22 cellular contexts compared by ENCODE assay signal in the genomic region with DNA sequence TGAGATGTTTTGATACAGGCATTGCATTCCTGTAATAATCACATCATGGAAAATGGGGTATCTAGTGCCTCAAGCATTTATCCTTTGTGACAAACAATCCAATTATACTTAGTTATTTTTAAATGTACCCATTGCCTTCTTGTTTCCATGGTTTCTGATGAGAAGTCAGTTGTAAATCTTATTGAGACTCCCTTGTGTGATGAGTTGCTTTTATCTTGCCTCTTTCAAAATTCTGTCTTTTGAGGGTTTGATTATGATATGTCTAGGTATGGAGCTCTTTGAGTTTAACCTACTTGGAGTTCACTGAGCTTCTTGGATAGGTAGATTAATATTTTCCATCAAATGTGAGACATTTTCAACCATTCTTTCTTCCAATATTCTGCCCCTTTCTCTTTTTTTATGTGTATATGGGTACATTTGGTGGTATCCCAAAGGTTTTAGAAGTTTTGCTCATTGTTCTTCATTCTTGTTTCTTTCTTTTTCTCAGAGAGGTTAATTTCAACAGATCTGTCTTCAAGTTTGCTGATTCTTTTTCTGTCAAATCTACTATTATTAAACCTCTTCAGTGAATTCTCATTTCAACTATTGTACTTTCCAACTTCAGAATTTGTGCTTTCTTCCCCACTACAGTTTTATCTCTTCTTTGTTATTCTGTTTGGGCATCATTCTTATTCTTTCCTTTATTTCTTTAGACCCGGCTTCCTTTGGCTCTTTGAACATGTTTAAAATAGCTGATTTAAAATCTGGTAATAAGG. TPM values are rescaled to one million over a fixed set of nuclear protein-coding genes. Genes with fewer than 3 reads are reported as not detected.
A peak's percentile ranks its signal among the peaks of the same experiment; 100 is the strongest.
DNase-seq lines count a peak whose midpoint lies in the region; FAIRE-seq and TF ChIP-seq lines count a peak whose summit lies in the region.
"Had no signal": no experiment of that assay in that cellular context is flagged by ENCODE, and none has a peak within 500 bp of the region (broad histone marks: within the 10 kb centered on the region; RNA-seq: fewer than 3 reads in every experiment).

No MANE protein-coding gene starts in this region.

- intact Hi-C loops in head of caudate nucleus (cut with DNase I), result no loop called here

- no peaks in the 10 kb centered on the region for H3K27me3 ChIP-seq in astrocyte (ENCODE audit: insufficient read depth, low read length)
- no peaks in the 10 kb centered on the region for H3K27me3 ChIP-seq in CD8-positive, alpha-beta memory T cell (ENCODE audit: insufficient read depth, low read length, poor library complexity, severe bottlenecking)
- H3K27me3 ChIP-seq: BE2C had no signal

- FAIRE-seq in astrocyte (lab: Jason Lieb, UNC), result peak; percentile 54
- FAIRE-seq: D721Med, GM12892 had no signal

- H2AFZ ChIP-seq in astrocyte (ENCODE audit: low read depth, low read length), result no peak overlapping the region

- no peaks in the 10 kb centered on the region for H3K4me1 ChIP-seq in HEK293 (ENCODE audit: control insufficient read depth, insufficient read depth, low read length)
- H3K4me1 ChIP-seq in astrocyte (ENCODE audit: insufficient read depth, low read length), result no peaks in the 10 kb centered on the region
- no peaks in the 10 kb centered on the region for H3K4me1 ChIP-seq in CD8-positive, alpha-beta memory T cell (ENCODE audit: insufficient read depth, low read length)
- H3K4me1 ChIP-seq: BE2C, Caco-2 had no signal

- H3K4me3 Mint-ChIP-seq in astrocyte (ENCODE audit: unreplicated experiment) (no peak overlapping the region), mesothelial cell of epicardium (no peak overlapping the region)
- H3K4me3 Mint-ChIP-seq in CD8-positive, alpha-beta memory T cell, result no peak overlapping the region
- H3K4me3 Mint-ChIP-seq: CD4-positive, CD25-positive, alpha-beta regulatory T cell had no signal

- no peak overlapping the region for H3K9ac ChIP-seq in astrocyte (ENCODE audit: low read length)

- DNase-seq in NCI-H2171 treated with DMSO at 0.1 percent for 48 hours (lab: John Stamatoyannopoulos, UW) (peak; percentile 19), NCI-H2171 (lab: John Stamatoyannopoulos, UW) (no peak), AG20443 (ENCODE audit: low spot score) (peak; percentile 4), astrocyte (ENCODE audit: low read depth) (no peak), mesothelial cell of epicardium (ENCODE audit: low spot score in 2 of 2, unreplicated experiment in 2 of 2) (no peak), head of caudate nucleus (no peak)
- DNase-seq in CD8-positive, alpha-beta memory T cell, result no peak
- DNase-seq: 8988T; BE2C; C1 segment of cervical spinal cord; Caco-2; CD4-positive, CD25-positive, alpha-beta regulatory T cell; GDM1; GOT3; H7; IMR-90; KBM-7 had no signal

- TF ChIP-seq CTCF in HEK293 (tag by site-specific recombination; IDR thresholded peaks at IDR 0.05), result no peak
- TF ChIP-seq CTCF in astrocyte (IDR thresholded peaks at IDR 0.05; ENCODE audit: insufficient read depth, low read depth, low read length), result no peak
- TF ChIP-seq CTCF in mesothelial cell of epicardium (IDR thresholded peaks at IDR 0.05; ENCODE audit: unreplicated experiment), result no peak

- H3K36me3 ChIP-seq in HEK293 (ENCODE audit: control insufficient read depth in 2 of 2, insufficient read depth in 1 of 2, low read length in 2 of 2) (peaks cover 0 to 39% of the 10 kb centered on the region in 2 experiments; a peak in 2 of 3 replicates), astrocyte (ENCODE audit: insufficient read depth, low read length) (peaks cover 5% of the 10 kb centered on the region)
- peaks cover 6% of the 10 kb centered on the region for H3K36me3 ChIP-seq in CD8-positive, alpha-beta memory T cell (ENCODE audit: insufficient read depth, low read length)

- H3K27ac Mint-ChIP-seq in astrocyte (ENCODE audit: unreplicated experiment), result no peak overlapping the region
- no peak overlapping the region for H3K27ac Mint-ChIP-seq in mesothelial cell of epicardium
- H3K27ac Mint-ChIP-seq in CD8-positive, alpha-beta memory T cell, result no peak overlapping the region
- H3K27ac Mint-ChIP-seq: CD4-positive, CD25-positive, alpha-beta regulatory T cell had no signal

- H3K4me3 ChIP-seq in HEK293 (ENCODE audit: low read depth, low read length) (no peak overlapping the region), astrocyte (ENCODE audit: insufficient read depth, low read depth, low read length) (no peak overlapping the region)
- H3K4me3 ChIP-seq in CD8-positive, alpha-beta memory T cell (ENCODE audit: low read length), result no peak overlapping the region

- H3K9me3 ChIP-seq in HEK293 (ENCODE audit: control insufficient read depth, insufficient read depth, low read depth, low read length) (no peaks in the 10 kb centered on the region), astrocyte (ENCODE audit: insufficient read depth, low read depth, low read length) (no peaks in the 10 kb centered on the region)
- H3K9me3 ChIP-seq in CD8-positive, alpha-beta memory T cell (ENCODE audit: low read length), result no peaks in the 10 kb centered on the region
- H3K9me3 ChIP-seq: BE2C had no signal

- no peaks in the 10 kb centered on the region for H3K4me1 Mint-ChIP-seq in astrocyte (ENCODE audit: low read depth, unreplicated experiment)
- H3K4me1 Mint-ChIP-seq in mesothelial cell of epicardium, result no peaks in the 10 kb centered on the region
- no peaks in the 10 kb centered on the region for H3K4me1 Mint-ChIP-seq in CD8-positive, alpha-beta memory T cell
- H3K4me1 Mint-ChIP-seq: CD4-positive, CD25-positive, alpha-beta regulatory T cell had no signal

- no peak overlapping the region for H3K4me2 ChIP-seq in astrocyte (ENCODE audit: low read length)

- CTCF ChIA-PET in HEK293 (lab: Yijun Ruan, JAX), result interaction anchor here (0.6 kb wide), 1 partner anchor 13 kb away, joined by 3 read pairs; no protein-coding TSS in a partner anchor
- CTCF ChIA-PET in CD8-positive, alpha-beta memory T cell (lab: Charles Lee), result no interaction called here

- H3K27ac ChIP-seq in HEK293 (ENCODE audit: extremely low read depth, low read depth, low read length) (no peak overlapping the region), astrocyte (ENCODE audit: low read depth, low read length) (no peak overlapping the region)
- no peak overlapping the region for H3K27ac ChIP-seq in CD8-positive, alpha-beta memory T cell (ENCODE audit: low read depth, low read length)
- H3K27ac ChIP-seq: HL-60 had no signal

- H3K27me3 Mint-ChIP-seq in astrocyte (ENCODE audit: low read depth, unreplicated experiment), result peaks cover 1% of the 10 kb centered on the region
- H3K27me3 Mint-ChIP-seq in mesothelial cell of epicardium (ENCODE audit: low read depth), result no peaks in the 10 kb centered on the region
- no peaks in the 10 kb centered on the region for H3K27me3 Mint-ChIP-seq in CD8-positive, alpha-beta memory T cell
- H3K27me3 Mint-ChIP-seq: CD4-positive, CD25-positive, alpha-beta regulatory T cell had no signal

- no peaks in the 10 kb centered on the region for H4K20me1 ChIP-seq in astrocyte (ENCODE audit: insufficient read depth, low read length)

- no peaks in the 10 kb centered on the region for H3K79me2 ChIP-seq in astrocyte (ENCODE audit: insufficient read depth, low read length)

- POLR2A ChIA-PET in HEK293 (lab: Yijun Ruan, JAX), result interaction anchor here (0.7 kb wide), 1 partner anchor 14 kb away, joined by 3 read pairs; no protein-coding TSS in a partner anchor
- POLR2A ChIA-PET in CD8-positive, alpha-beta memory T cell (lab: Charles Lee), result no interaction called here

- H3K9me3 Mint-ChIP-seq in astrocyte (ENCODE audit: unreplicated experiment), result peaks cover 14% of the 10 kb centered on the region
- H3K9me3 Mint-ChIP-seq in mesothelial cell of epicardium, result peaks cover 29% of the 10 kb centered on the region
- H3K9me3 Mint-ChIP-seq in CD8-positive, alpha-beta memory T cell, result peaks cover 6 to 20% (median 11%) of the 10 kb centered on the region in 5 donors

- H3K36me3 Mint-ChIP-seq in astrocyte (ENCODE audit: low read depth, unreplicated experiment) (peaks cover 25% of the 10 kb centered on the region), mesothelial cell of epicardium (peaks cover 31% of the 10 kb centered on the region)
- H3K36me3 Mint-ChIP-seq in CD8-positive, alpha-beta memory T cell, result peaks cover 4 to 36% (median 17%) of the 10 kb centered on the region in 3 donors

TF ChIP-seq in HEK293, 187 proteins besides CTCF, POLR2A, EP300 and RAD21:
- peak; percentile 95 for TF ChIP-seq SETDB1 (IDR thresholded peaks at IDR 0.05; ENCODE audit: insufficient read length, low read length)
- TF ChIP-seq, protein P1, sequence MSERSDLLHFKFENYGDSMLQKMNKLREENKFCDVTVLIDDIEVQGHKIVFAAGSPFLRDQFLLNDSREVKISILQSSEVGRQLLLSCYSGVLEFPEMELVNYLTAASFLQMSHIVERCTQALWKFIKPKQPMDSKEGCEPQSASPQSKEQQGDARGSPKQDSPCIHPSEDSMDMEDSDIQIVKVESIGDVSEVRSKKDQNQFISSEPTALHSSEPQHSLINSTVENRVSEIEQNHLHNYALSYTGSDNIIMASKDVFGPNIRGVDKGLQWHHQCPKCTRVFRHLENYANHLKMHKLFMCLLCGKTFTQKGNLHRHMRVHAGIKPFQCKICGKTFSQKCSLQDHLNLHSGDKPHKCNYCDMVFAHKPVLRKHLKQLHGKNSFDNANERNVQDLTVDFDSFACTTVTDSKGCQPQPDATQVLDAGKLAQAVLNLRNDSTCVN (tag by site-specific recombination; optimal IDR thresholded peaks at IDR 0.05), result no peak

RNA-seq across cellular contexts. Expression of a gene that starts 13.7 kb away (rescaled TPM):
- total RNA-seq in astrocyte (8.9 TPM in 2 replicates), mesothelial cell of epicardium (19.4 to 20.7 TPM (median 19.5 TPM) in 3 replicates)
- total RNA-seq in CD8-positive, alpha-beta memory T cell, result 10 to 100 TPM; 20.3 to 21.2 TPM
- polyA plus RNA-seq in CD8-positive, alpha-beta memory T cell, result 19.0 TPM

RNA-seq across cellular contexts. Expression of a gene that starts 17.1 kb away (rescaled TPM):
- 0.12 and 0.18 TPM in 2 replicates for total RNA-seq in astrocyte
- total RNA-seq in mesothelial cell of epicardium, result 7.8 to 8.3 TPM (median 8.1 TPM) in 3 replicates
- total RNA-seq in CD8-positive, alpha-beta memory T cell, result 1 to 10 TPM; 3.1 TPM
- polyA plus RNA-seq in CD8-positive, alpha-beta memory T cell, result 0.67 TPM
- total RNA-seq: HT1080 had no signal

RNA-seq across cellular contexts. Expression of a gene that starts 22.6 kb away (rescaled TPM):
- total RNA-seq in astrocyte, result 29.3 and 31.1 TPM in 2 replicates
- total RNA-seq in mesothelial cell of epicardium, result 71.0 to 87.4 TPM (median 78.9 TPM) in 3 replicates
- 10 to 100 TPM; 67.9 to 74.5 TPM for total RNA-seq in CD8-positive, alpha-beta memory T cell
- polyA plus RNA-seq in CD8-positive, alpha-beta memory T cell, result 160 TPM

RNA-seq across cellular contexts. Expression of a gene that starts 33.6 kb away (rescaled TPM):
- 58.6 and 58.7 TPM in 2 replicates for total RNA-seq in astrocyte
- 52.6 to 54.2 TPM (median 53.4 TPM) in 3 replicates for total RNA-seq in mesothelial cell of epicardium
- total RNA-seq in CD8-positive, alpha-beta memory T cell, result 100 to 1,000 TPM; 106 to 126 TPM
- 140 TPM for polyA plus RNA-seq in CD8-positive, alpha-beta memory T cell

RNA-seq across cellular contexts. Expression of a gene that starts 58.3 kb away (rescaled TPM):
- total RNA-seq in astrocyte, result not detected in 2 replicates
- not detected in 3 replicates for total RNA-seq in mesothelial cell of epicardium
- total RNA-seq in CD8-positive, alpha-beta memory T cell, result under 1 TPM; 0.66 to 0.82 TPM
- polyA plus RNA-seq in CD8-positive, alpha-beta memory T cell, result 0.70 TPM
- total RNA-seq: H7, HT1080, IMR-90 had no signal
- polyA plus RNA-seq: IMR-90 had no signal

Comparison
In these comparisons a context has a peak if more than half of its experiments do, and no peak if none do; other contexts are left out.
1. DNase-seq: peak in NCI-H2171 treated with DMSO at 0.1 percent for 48 hours (single experiment) and AG20443 (single experiment); none in NCI-H2171 (single experiment), astrocyte (single experiment), mesothelial cell of epicardium (0 of 2), head of caudate nucleus (0 of 42) and CD8-positive, alpha-beta memory T cell (0 of 5).